Comparison of ENCODE assay signal across 14 cellular contexts in the genomic region with DNA sequence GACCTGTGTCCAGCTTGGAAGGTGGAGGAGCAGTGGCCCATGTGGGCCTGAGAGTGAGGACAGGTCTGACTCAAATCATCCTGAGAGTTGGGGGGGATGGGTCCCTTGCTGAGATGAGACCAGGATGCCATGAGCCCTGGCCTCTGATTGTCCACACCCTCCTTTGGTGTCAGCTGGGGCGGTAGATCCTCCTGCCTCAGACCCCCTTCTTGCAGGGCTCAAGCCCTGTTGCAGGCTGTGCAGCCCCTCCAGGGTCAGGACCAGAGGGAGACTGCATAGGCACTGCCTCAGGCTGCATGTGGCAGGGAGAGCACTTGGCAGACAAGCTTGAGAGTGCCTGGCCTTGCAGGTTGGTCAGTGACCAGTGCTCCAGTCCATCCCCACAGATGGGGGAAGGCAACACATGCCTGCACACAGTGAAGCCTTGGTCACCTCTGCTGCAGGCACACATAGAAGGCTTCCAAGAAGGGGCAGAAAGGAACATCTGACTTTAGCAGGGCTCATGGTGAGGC.
DNase-seq lines count a peak whose midpoint lies in the region; ATAC-seq and TF ChIP-seq lines count a peak whose summit lies in the region.
"Had no signal": no experiment of that assay in that cellular context is flagged by ENCODE, and none has a peak within 500 bp of the region (broad histone marks: within the 10 kb centered on the region; RNA-seq: fewer than 3 reads in every experiment).

No MANE protein-coding gene starts in this region.

- no peak overlapping the region for H4K8ac ChIP-seq in neuronal stem cell (ENCODE audit: low read depth, low read length)
- no peak overlapping the region for H4K8ac ChIP-seq in mesendoderm (ENCODE audit: low read depth, low read length)

- intact Hi-C loops in left ventricle myocardium superior (cut with micrococcal nuclease): no loop called here
- intact Hi-C loops in cardiac septum (cut with DNase I): no loop called here

- H2AK5ac ChIP-seq in neuronal stem cell (ENCODE audit: low read depth, low read length): no peak overlapping the region
- H2AK5ac ChIP-seq in mesendoderm (ENCODE audit: low read length): no peak overlapping the region

- H4K91ac ChIP-seq in neuronal stem cell (ENCODE audit: low read depth, low read length, poor library complexity): no peak overlapping the region

- no peak overlapping the region for H3K56ac ChIP-seq in mesendoderm (ENCODE audit: low read length)

- H3K23ac ChIP-seq in neuronal stem cell (ENCODE audit: low read depth, low read length, poor library complexity): peak overlapping the region; percentile 16
- no peak overlapping the region for H3K23ac ChIP-seq in mesendoderm (ENCODE audit: low read length)

- H3K9me3 ChIP-seq in iPS-18c (ENCODE audit: control insufficient read depth, insufficient read depth, low read length) (peaks cover 62% of the 10 kb centered on the region), neuronal stem cell (replicated peaks in 1 of 2; ENCODE audit: control insufficient read depth in 2 of 2, insufficient read depth in 1 of 2, low read depth in 1 of 2, low read length in 2 of 2) (peaks cover 0 to 13% of the 10 kb centered on the region in 2 donors)
- H3K9me3 ChIP-seq: BE2C had no signal

- DNase-seq in left ventricle myocardium superior: peak; percentile 7
- no peak for DNase-seq in cardiac septum (ENCODE audit: low spot score)
- no peak for DNase-seq in neuronal stem cell (ENCODE audit: low spot score)
- DNase-seq in mesendoderm: no peak
- DNase-seq in brain microvascular endothelial cell: no peak
- DNase-seq: BE2C; CD4-positive, alpha-beta memory T cell; DMS79; H7 had no signal

- H3K14ac ChIP-seq in neuronal stem cell (ENCODE audit: low read length): no peak overlapping the region

- no peak overlapping the region for H3K9ac ChIP-seq in neuronal stem cell (ENCODE audit: low read depth, low read length, poor library complexity)
- no peak overlapping the region for H3K9ac ChIP-seq in mesendoderm (ENCODE audit: low read length)

- no peak overlapping the region for H3K18ac ChIP-seq in neuronal stem cell (ENCODE audit: low read length)
- H3K18ac ChIP-seq in mesendoderm (ENCODE audit: low read length): no peak overlapping the region

- peaks cover 2% of the 10 kb centered on the region for H3K79me1 ChIP-seq in neuronal stem cell (ENCODE audit: low read depth, low read length)
- no peaks in the 10 kb centered on the region for H3K79me1 ChIP-seq in mesendoderm (ENCODE audit: low read length)

- no peaks in the 10 kb centered on the region for H3K79me2 ChIP-seq in mesendoderm (ENCODE audit: control insufficient read depth, insufficient read depth, low read length)

- H3K27me3 ChIP-seq in neuronal stem cell (ENCODE audit: control insufficient read depth in 3 of 3, insufficient read depth in 3 of 3, low read depth in 1 of 3, low read length in 3 of 3): peaks cover 0 to 14% (median 0%) of the 10 kb centered on the region in 3 experiments
- H3K27me3 ChIP-seq in mesendoderm (ENCODE audit: insufficient read depth, low read length, poor library complexity): no peaks in the 10 kb centered on the region
- no peaks in the 10 kb centered on the region for H3K27me3 ChIP-seq in brain microvascular endothelial cell (replicated peaks)
- H3K27me3 ChIP-seq: BE2C had no signal

- no CpG with 5 or more reads among the region's 1 CpG for WGBS in neuronal stem cell (ENCODE audit: extremely low coverage in 2 of 2, insufficient read length in 2 of 2, insufficient replicate concordance in 1 of 2), 2 donors
- no CpG with 5 or more reads among the region's 1 CpG for WGBS in mesendoderm (ENCODE audit: extremely low coverage, insufficient coverage, low lambda C conversion rate)

- H3K4me2 ChIP-seq in neuronal stem cell (ENCODE audit: insufficient read depth, low read length, poor library complexity, severe bottlenecking) (no peak overlapping the region), mesendoderm (ENCODE audit: low read length) (no peak overlapping the region)
- H3K4me2 ChIP-seq: GM23338 had no signal

- peaks cover 0 to 3% of the 10 kb centered on the region in 2 donors for H3K36me3 ChIP-seq in neuronal stem cell (replicated peaks in 1 of 2; ENCODE audit: control insufficient read depth in 2 of 2, insufficient read depth in 2 of 2, low read length in 2 of 2)
- H3K36me3 ChIP-seq in mesendoderm (ENCODE audit: control insufficient read depth, insufficient read depth, low read length): no peaks in the 10 kb centered on the region
- no peaks in the 10 kb centered on the region for H3K36me3 ChIP-seq in brain microvascular endothelial cell (replicated peaks)
- H3K36me3 ChIP-seq: BE2C had no signal

- H2BK12ac ChIP-seq in neuronal stem cell (ENCODE audit: low read length): no peak overlapping the region

- H3K4me3 ChIP-seq in iPS-18c (ENCODE audit: insufficient read depth, low read depth, low read length) (peak overlapping the region; percentile 20; the same call in 1 of the 2 replicates), neuronal stem cell (ENCODE audit: low read length in 2 of 2) (no peak overlapping the region), mesendoderm (ENCODE audit: low read length) (no peak overlapping the region), brain microvascular endothelial cell (ENCODE audit: low read depth, low read length) (no peak overlapping the region)
- H3K4me3 ChIP-seq: GM12878, GM23338 had no signal

- no peak overlapping the region for H3K27ac ChIP-seq in neuronal stem cell (replicated peaks; ENCODE audit: low read length)
- no peak overlapping the region for H3K27ac ChIP-seq in mesendoderm (ENCODE audit: low read depth, low read length)
- no peak overlapping the region for H3K27ac ChIP-seq in brain microvascular endothelial cell
- H3K27ac ChIP-seq: C4-2B had no signal

- H2BK120ac ChIP-seq in neuronal stem cell (ENCODE audit: low read depth, low read length) (no peak overlapping the region), mesendoderm (ENCODE audit: low read depth, low read length) (no peak overlapping the region)

- H2BK15ac ChIP-seq in neuronal stem cell (ENCODE audit: low read length): peak overlapping the region; percentile 18
- no peak overlapping the region for H2BK15ac ChIP-seq in mesendoderm (replicated peaks; ENCODE audit: low read depth)

- no peak for TF ChIP-seq CTCF in brain microvascular endothelial cell (IDR thresholded peaks at IDR 0.05; ENCODE audit: low read depth, low read length, missing control alignments)

- H4K5ac ChIP-seq in mesendoderm (ENCODE audit: low read length): no peak overlapping the region

- H3K4me1 ChIP-seq in neuronal stem cell (ENCODE audit: control insufficient read depth in 2 of 2, insufficient read depth in 1 of 2, low read depth in 1 of 2, low read length in 2 of 2) (peaks cover 0 to 2% of the 10 kb centered on the region in 2 donors), mesendoderm (ENCODE audit: control insufficient read depth, low read depth, low read length) (no peaks in the 10 kb centered on the region)
- H3K4me1 ChIP-seq: BE2C had no signal

- no peak overlapping the region for H2AFZ ChIP-seq in neuronal stem cell (ENCODE audit: low read length)
- H2AFZ ChIP-seq: GM23338 had no signal

- H2BK5ac ChIP-seq in neuronal stem cell (ENCODE audit: low read length): no peak overlapping the region
- H2BK5ac ChIP-seq in mesendoderm (ENCODE audit: low read length): no peak overlapping the region

- H3K4ac ChIP-seq in neuronal stem cell (ENCODE audit: low read length) (no peak overlapping the region), mesendoderm (ENCODE audit: low read depth, low read length) (no peak overlapping the region)

- in situ Hi-C loops in brain microvascular endothelial cell (cut with HindIII; ENCODE audit: low pct_ligation_motif_present, low sequenced_read_pairs): no loop called here

- ATAC-seq in left ventricle myocardium superior (no peak), HG03097 (IDR thresholded peaks at IDR 0.05; ENCODE audit: low FRiP score, unreplicated experiment) (no peak)
- ATAC-seq: GM12878, GM23338 had no signal
